In the genomic region with DNA sequence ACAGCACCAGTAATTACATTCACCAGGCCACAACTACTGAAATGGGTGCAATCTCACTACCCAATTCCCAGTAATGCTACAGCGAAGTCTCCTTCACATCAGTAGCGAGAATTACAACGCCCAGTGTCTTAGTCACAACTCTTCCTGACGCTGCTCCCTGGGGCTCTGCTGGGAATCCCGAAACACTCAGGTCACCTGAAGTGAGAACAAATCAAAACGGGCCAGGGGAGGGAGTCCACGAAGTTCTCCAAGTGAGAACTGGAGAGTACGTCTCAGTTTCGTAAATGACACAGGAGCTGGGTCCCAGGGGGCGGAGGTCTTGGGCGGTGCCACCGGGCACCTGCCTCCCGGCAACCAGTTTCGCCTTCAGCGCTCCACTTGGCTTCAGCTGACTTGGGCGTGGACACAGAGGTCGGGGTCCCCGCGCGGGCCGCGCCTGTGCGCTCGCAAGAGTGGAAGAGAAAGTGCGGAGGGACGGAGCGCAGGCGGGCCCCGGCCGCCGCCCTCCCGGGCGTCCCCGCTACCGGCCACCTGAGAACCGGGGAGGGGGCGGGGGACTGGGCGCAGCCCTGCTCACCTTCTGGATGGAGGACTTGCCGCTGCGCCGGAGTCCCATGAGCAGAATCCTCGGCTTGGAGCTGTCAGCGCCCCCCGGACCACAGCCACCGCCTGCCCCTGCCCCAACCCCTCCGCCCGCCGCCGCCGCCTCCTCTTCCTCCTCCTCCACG, we compare ENCODE assay signal across 9 cellular contexts. TPM values are rescaled to one million over a fixed set of nuclear protein-coding genes. Genes with fewer than 3 reads are reported as not detected.
DNase-seq lines count a peak whose midpoint lies in the region; ATAC-seq and TF ChIP-seq lines count a peak whose summit lies in the region.
"Had no signal": no experiment of that assay in that cellular context is flagged by ENCODE, and none has a peak within 500 bp of the region (broad histone marks: within the 10 kb centered on the region; RNA-seq: fewer than 3 reads in every experiment).

No MANE protein-coding gene starts in this region.

- ATAC-seq in GM19467 (IDR thresholded peaks at IDR 0.05; ENCODE audit: unreplicated experiment) (peak; percentile 26), HG03571 (IDR thresholded peaks at IDR 0.05; ENCODE audit: unreplicated experiment) (peak; percentile 28), SK-N-SH treated with all-trans-retinoic acid at 6 μM for 48 hours (peak; percentile 30)

- no peaks in the 10 kb centered on the region for H3K27me3 Mint-ChIP-seq in CD8-positive, alpha-beta memory T cell

- H3K27me3 ChIP-seq in CD8-positive, alpha-beta memory T cell (ENCODE audit: insufficient read depth, low read length, poor library complexity, severe bottlenecking) = no peaks in the 10 kb centered on the region

- peak overlapping the region; percentile 54 to 94 (median 90) for H3K27ac Mint-ChIP-seq in CD8-positive, alpha-beta memory T cell

- H3K9me3 Mint-ChIP-seq in CD8-positive, alpha-beta memory T cell = no peaks in the 10 kb centered on the region

- H3K27ac ChIP-seq in CD8-positive, alpha-beta memory T cell (ENCODE audit: low read depth, low read length) = peak overlapping the region; percentile 58
- peak overlapping the region; percentile 75 for H3K27ac ChIP-seq in angular gyrus (ENCODE audit: low read depth, low read length)

- no peaks in the 10 kb centered on the region for H3K9me3 ChIP-seq in CD8-positive, alpha-beta memory T cell (ENCODE audit: low read length)

- H3K36me3 ChIP-seq in CD8-positive, alpha-beta memory T cell (ENCODE audit: insufficient read depth, low read length) = peaks cover 6% of the 10 kb centered on the region

- DNase-seq in CD8-positive, alpha-beta memory T cell = peak in 3 of 5 donors; percentile 21 to 63 (median 32)
- peak; percentile 65 for DNase-seq in hepatic stellate cell (ENCODE audit: low spot score)
- peak; percentile 75 for DNase-seq in renal cortical epithelial cell (ENCODE audit: low read depth)
- DNase-seq in NCI-H187 treated with DMSO at 0.1 percent for 48 hours (lab: John Stamatoyannopoulos, UW) = no peak

- H3K4me3 ChIP-seq in CD8-positive, alpha-beta memory T cell (ENCODE audit: low read length) = peak overlapping the region; percentile 89

- peaks cover 22% of the 10 kb centered on the region for H3K4me1 ChIP-seq in CD8-positive, alpha-beta memory T cell (ENCODE audit: insufficient read depth, low read length)

- peaks cover 46 to 82% (median 76%) of the 10 kb centered on the region in 3 donors for H3K4me1 Mint-ChIP-seq in CD8-positive, alpha-beta memory T cell

- CTCF ChIA-PET in CD8-positive, alpha-beta memory T cell (lab: Charles Lee) = interaction anchor here (1.1 to 1.2 kb wide), 2 partner anchors 107 to 167 kb away, joined by 3 read pairs; a partner anchor contains a TSS

- POLR2A ChIA-PET in CD8-positive, alpha-beta memory T cell (lab: Charles Lee) = interaction anchor here (1.2 kb wide), 1 partner anchor 118 kb away, joined by 5 read pairs; no protein-coding TSS in a partner anchor

- H3K4me3 Mint-ChIP-seq in CD8-positive, alpha-beta memory T cell = peak overlapping the region; percentile 90 to 97 (median 94)

- H3K36me3 Mint-ChIP-seq in CD8-positive, alpha-beta memory T cell = peaks cover 0 to 47% (median 9%) of the 10 kb centered on the region in 3 donors

TF ChIP-seq in SK-N-SH treated with all-trans-retinoic acid at 6 μM for 48 hours, 23 proteins besides CTCF, POLR2A, EP300 and RAD21:
- TF ChIP-seq, protein P1, sequence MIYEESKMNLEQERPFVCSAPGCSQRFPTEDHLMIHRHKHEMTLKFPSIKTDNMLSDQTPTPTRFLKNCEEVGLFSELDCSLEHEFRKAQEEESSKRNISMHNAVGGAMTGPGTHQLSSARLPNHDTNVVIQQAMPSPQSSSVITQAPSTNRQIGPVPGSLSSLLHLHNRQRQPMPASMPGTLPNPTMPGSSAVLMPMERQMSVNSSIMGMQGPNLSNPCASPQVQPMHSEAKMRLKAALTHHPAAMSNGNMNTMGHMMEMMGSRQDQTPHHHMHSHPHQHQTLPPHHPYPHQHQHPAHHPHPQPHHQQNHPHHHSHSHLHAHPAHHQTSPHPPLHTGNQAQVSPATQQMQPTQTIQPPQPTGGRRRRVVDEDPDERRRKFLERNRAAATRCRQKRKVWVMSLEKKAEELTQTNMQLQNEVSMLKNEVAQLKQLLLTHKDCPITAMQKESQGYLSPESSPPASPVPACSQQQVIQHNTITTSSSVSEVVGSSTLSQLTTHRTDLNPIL (CRISPR knock-in tag; IDR thresholded peaks at IDR 0.05; ENCODE audit: low read depth) = no peak

RNA-seq across cellular contexts. Expression of a gene that starts 0.6 kb away (rescaled TPM):
- 10 to 100 TPM; 20.6 to 21.9 TPM for total RNA-seq in CD8-positive, alpha-beta memory T cell
- polyA plus RNA-seq in CD8-positive, alpha-beta memory T cell = 10.3 TPM
- total RNA-seq in renal cortical epithelial cell = 15.3 and 25.2 TPM in 2 replicates

RNA-seq across cellular contexts. Expression of a gene that starts 14.2 kb away (rescaled TPM):
- 10 to 100 TPM; 63.4 to 74.3 TPM for total RNA-seq in CD8-positive, alpha-beta memory T cell
- polyA plus RNA-seq in CD8-positive, alpha-beta memory T cell = 63.9 TPM
- 33.4 and 45.1 TPM in 2 replicates for total RNA-seq in renal cortical epithelial cell

RNA-seq across cellular contexts. Expression of a gene that starts 22.4 kb away (rescaled TPM):
- total RNA-seq in CD8-positive, alpha-beta memory T cell = not detected
- polyA plus RNA-seq in CD8-positive, alpha-beta memory T cell = not detected
- 0.20 and 0.35 TPM in 2 replicates for total RNA-seq in renal cortical epithelial cell
- total RNA-seq: SK-MEL-5 had no signal
